In the genomic region with DNA sequence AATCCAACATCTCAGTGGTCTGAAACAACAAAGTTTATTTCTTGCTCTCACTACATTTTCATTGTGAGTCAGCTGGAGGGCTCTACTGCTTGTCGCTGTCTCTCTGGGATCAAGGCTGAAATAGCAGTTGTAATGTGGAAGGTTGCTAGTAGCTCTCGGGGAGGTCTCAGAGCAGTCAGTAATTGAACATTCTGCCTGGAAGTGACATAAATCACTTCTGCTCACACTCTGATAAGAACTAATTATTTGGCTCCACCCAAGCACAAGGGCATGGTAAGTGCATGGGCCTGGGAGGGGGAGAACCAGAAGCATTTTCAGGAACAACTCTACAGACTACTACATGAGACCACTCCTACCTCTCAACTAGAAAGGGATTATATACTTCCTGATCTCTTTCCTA, we compare ENCODE assay signal across 18 cellular contexts.
DNase-seq lines count a peak whose midpoint lies in the region; ATAC-seq lines count a peak whose summit lies in the region.
"Had no signal": no experiment of that assay in that cellular context is flagged by ENCODE, and none has a peak within 500 bp of the region (broad histone marks: within the 10 kb centered on the region; RNA-seq: fewer than 3 reads in every experiment).

No MANE protein-coding gene starts in this region.

- H4K5ac ChIP-seq in mesendoderm (ENCODE audit: low read length) = no peak overlapping the region

- ATAC-seq in HG02610 (IDR thresholded peaks at IDR 0.05; ENCODE audit: unreplicated experiment) (no peak), left cardiac atrium (no peak)

- H3K9ac ChIP-seq in mesendoderm (ENCODE audit: low read length) = no peak overlapping the region
- H3K9ac ChIP-seq: BLaER1 had no signal

- no peak overlapping the region for H2BK5ac ChIP-seq in mesendoderm (ENCODE audit: low read length)

- no peak overlapping the region for H3K56ac ChIP-seq in mesendoderm (ENCODE audit: low read length)

- H3K27ac ChIP-seq in mesendoderm (ENCODE audit: low read depth, low read length) = no peak overlapping the region
- H3K27ac ChIP-seq: BLaER1 had no signal

- no peaks in the 10 kb centered on the region for H3K27me3 ChIP-seq in mesendoderm (ENCODE audit: insufficient read depth, low read length, poor library complexity)
- H3K27me3 ChIP-seq: BE2C, BLaER1 had no signal

- no peak overlapping the region for H3K4me2 ChIP-seq in mesendoderm (ENCODE audit: low read length)
- H3K4me2 ChIP-seq: BLaER1 had no signal

- no peak overlapping the region for H3K18ac ChIP-seq in mesendoderm (ENCODE audit: low read length)

- H3K4me1 ChIP-seq in mesendoderm (ENCODE audit: control insufficient read depth, low read depth, low read length) = no peaks in the 10 kb centered on the region
- H3K4me1 ChIP-seq: BE2C, BLaER1 had no signal

- no CpG with 5 or more reads among the region's 2 CpGs for WGBS in mesendoderm (ENCODE audit: extremely low coverage, insufficient coverage, low lambda C conversion rate)

- no peaks in the 10 kb centered on the region for H3K79me2 ChIP-seq in mesendoderm (ENCODE audit: control insufficient read depth, insufficient read depth, low read length)

- DNase-seq in NCI-H2227 (lab: John Stamatoyannopoulos, UW; ENCODE audit: unreplicated experiment) = peak; percentile 9
- peak; percentile 88 for DNase-seq in NCI-H69 (lab: John Stamatoyannopoulos, UW)
- peak; percentile 5 for DNase-seq in mesendoderm
- DNase-seq in left cardiac atrium = no peak
- DNase-seq in SKM-1 treated with dmso at 0.1 percent for 144 hours (lab: John Stamatoyannopoulos, UW; ENCODE audit: unreplicated experiment) = no peak
- no peak for DNase-seq in activated gamma-delta T cell (lab: John Stamatoyannopoulos, UW)
- DNase-seq: 8988T; ACHN; BE2C; C1 segment of cervical spinal cord; CD4-positive, alpha-beta memory T cell; CD4-positive, CD25-positive, alpha-beta regulatory T cell; CD8-positive, alpha-beta memory T cell; COR-L47; DMS79 treated with DMSO at 0.1 percent for 48 hours; GF-D8 had no signal

- no peaks in the 10 kb centered on the region for H3K79me1 ChIP-seq in mesendoderm (ENCODE audit: low read length)

- intact Hi-C loops in left cardiac atrium (cut with DNase I) = no loop called here

- no peak overlapping the region for H2AK5ac ChIP-seq in mesendoderm (ENCODE audit: low read length)

- no peak overlapping the region for H2BK15ac ChIP-seq in mesendoderm (replicated peaks; ENCODE audit: low read depth)

- H3K23ac ChIP-seq in mesendoderm (ENCODE audit: low read length) = no peak overlapping the region

- H3K4me3 ChIP-seq in mesendoderm (ENCODE audit: low read length) = no peak overlapping the region
- H3K4me3 ChIP-seq: BLaER1 had no signal

- H2BK120ac ChIP-seq in mesendoderm (ENCODE audit: low read depth, low read length) = no peak overlapping the region

- H3K4ac ChIP-seq in mesendoderm (ENCODE audit: low read depth, low read length) = no peak overlapping the region

- H4K8ac ChIP-seq in mesendoderm (ENCODE audit: low read depth, low read length) = no peak overlapping the region

- H3K36me3 ChIP-seq in mesendoderm (ENCODE audit: control insufficient read depth, insufficient read depth, low read length) = no peaks in the 10 kb centered on the region
- H3K36me3 ChIP-seq: BE2C, BLaER1 had no signal

Comparison
In these comparisons a context has a peak if more than half of its experiments do, and no peak if none do; other contexts are left out.
1. DNase-seq: peak in NCI-H2227 (single experiment), NCI-H69 (single experiment) and mesendoderm (single experiment); none in left cardiac atrium (single experiment), SKM-1 treated with dmso at 0.1 percent for 144 hours (single experiment) and activated gamma-delta T cell (single experiment).